12 cellular contexts compared by ENCODE assay signal in the genomic region with DNA sequence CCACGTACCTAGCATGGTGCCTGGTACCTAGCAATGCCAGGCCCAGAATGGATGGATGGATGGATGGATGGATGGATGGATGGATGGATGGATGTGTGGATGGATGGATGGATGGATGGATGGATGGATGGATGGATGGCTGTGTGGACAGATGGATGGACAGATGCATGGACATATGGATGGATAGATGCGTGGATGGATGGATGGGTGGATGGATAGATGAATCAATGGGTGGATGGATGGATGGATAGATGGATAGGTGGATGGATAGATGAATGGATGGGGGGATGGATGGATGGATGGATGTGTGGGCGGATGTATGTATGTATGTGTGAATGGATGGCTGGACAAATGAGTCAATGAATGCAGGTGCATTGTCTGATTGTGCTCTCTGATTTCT. TPM values are rescaled to one million over a fixed set of nuclear protein-coding genes. Genes with fewer than 3 reads are reported as not detected.
"Had no signal": no experiment of that assay in that cellular context is flagged by ENCODE, and none has a peak within 500 bp of the region (broad histone marks: within the 10 kb centered on the region; RNA-seq: fewer than 3 reads in every experiment).

No MANE protein-coding gene starts in this region.

- H3K27ac ChIP-seq: GM23248 had no signal

- H3K9me3 Mint-ChIP-seq: GM23338 had no signal

- FAIRE-seq: H1, H54 had no signal

- H3K4me3 ChIP-seq: GM23248, GM23338, HAP-1 had no signal

- ATAC-seq: GM23338, HCT116 had no signal

- H3K4me3 Mint-ChIP-seq: GM23338, H9, HFFc6 had no signal

- H2AFZ ChIP-seq: GM23248, GM23338 had no signal

- H3K9ac ChIP-seq: GM23248 had no signal

- H3K4me1 ChIP-seq: HAP-1 had no signal

- H3K36me3 ChIP-seq: HAP-1 had no signal

- H3K4me2 ChIP-seq: GM23338 had no signal

- H3K4me1 Mint-ChIP-seq: GM23338, H9 had no signal

- DNase-seq: GM23248, GOT3, H7, H9, HCEC 1CT, HFFc6 had no signal

- H3K27ac Mint-ChIP-seq: GM23338, H9, HFFc6 had no signal

- H3K9me3 ChIP-seq: HAP-1 had no signal

RNA-seq across cellular contexts. Expression of gene GPR139, which starts 12.6 kb away (rescaled TPM):
- total RNA-seq: GM23248, H4, H7, HFFc6 had no signal
- polyA plus RNA-seq: GM23248 had no signal
